ENCODE assay signal across 1 cellular context in the genomic region with DNA sequence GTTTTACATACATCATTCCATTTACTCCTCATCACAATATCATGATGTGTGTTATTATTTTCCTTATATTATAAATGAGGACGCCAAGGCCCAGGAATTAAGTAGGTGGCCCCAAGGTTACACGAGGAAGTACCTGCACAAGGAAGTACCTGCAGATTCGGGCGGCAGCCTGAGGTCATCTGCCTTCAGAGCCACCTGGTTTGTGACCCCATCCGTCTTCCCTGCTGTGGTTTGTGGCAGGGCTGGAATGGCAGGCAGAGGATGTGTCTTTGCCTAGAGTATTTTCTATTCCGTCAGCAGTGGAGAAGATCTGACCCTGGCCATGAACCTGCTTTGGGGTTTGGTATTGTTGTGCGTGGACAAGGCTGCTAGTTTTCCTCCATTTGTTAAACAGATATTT.
TF ChIP-seq lines count a peak whose summit lies in the region.

No MANE protein-coding gene starts in this region.

TF ChIP-seq in GM23338, 12 proteins besides CTCF, POLR2A, EP300 and RAD21:
- TF ChIP-seq, protein P1, sequence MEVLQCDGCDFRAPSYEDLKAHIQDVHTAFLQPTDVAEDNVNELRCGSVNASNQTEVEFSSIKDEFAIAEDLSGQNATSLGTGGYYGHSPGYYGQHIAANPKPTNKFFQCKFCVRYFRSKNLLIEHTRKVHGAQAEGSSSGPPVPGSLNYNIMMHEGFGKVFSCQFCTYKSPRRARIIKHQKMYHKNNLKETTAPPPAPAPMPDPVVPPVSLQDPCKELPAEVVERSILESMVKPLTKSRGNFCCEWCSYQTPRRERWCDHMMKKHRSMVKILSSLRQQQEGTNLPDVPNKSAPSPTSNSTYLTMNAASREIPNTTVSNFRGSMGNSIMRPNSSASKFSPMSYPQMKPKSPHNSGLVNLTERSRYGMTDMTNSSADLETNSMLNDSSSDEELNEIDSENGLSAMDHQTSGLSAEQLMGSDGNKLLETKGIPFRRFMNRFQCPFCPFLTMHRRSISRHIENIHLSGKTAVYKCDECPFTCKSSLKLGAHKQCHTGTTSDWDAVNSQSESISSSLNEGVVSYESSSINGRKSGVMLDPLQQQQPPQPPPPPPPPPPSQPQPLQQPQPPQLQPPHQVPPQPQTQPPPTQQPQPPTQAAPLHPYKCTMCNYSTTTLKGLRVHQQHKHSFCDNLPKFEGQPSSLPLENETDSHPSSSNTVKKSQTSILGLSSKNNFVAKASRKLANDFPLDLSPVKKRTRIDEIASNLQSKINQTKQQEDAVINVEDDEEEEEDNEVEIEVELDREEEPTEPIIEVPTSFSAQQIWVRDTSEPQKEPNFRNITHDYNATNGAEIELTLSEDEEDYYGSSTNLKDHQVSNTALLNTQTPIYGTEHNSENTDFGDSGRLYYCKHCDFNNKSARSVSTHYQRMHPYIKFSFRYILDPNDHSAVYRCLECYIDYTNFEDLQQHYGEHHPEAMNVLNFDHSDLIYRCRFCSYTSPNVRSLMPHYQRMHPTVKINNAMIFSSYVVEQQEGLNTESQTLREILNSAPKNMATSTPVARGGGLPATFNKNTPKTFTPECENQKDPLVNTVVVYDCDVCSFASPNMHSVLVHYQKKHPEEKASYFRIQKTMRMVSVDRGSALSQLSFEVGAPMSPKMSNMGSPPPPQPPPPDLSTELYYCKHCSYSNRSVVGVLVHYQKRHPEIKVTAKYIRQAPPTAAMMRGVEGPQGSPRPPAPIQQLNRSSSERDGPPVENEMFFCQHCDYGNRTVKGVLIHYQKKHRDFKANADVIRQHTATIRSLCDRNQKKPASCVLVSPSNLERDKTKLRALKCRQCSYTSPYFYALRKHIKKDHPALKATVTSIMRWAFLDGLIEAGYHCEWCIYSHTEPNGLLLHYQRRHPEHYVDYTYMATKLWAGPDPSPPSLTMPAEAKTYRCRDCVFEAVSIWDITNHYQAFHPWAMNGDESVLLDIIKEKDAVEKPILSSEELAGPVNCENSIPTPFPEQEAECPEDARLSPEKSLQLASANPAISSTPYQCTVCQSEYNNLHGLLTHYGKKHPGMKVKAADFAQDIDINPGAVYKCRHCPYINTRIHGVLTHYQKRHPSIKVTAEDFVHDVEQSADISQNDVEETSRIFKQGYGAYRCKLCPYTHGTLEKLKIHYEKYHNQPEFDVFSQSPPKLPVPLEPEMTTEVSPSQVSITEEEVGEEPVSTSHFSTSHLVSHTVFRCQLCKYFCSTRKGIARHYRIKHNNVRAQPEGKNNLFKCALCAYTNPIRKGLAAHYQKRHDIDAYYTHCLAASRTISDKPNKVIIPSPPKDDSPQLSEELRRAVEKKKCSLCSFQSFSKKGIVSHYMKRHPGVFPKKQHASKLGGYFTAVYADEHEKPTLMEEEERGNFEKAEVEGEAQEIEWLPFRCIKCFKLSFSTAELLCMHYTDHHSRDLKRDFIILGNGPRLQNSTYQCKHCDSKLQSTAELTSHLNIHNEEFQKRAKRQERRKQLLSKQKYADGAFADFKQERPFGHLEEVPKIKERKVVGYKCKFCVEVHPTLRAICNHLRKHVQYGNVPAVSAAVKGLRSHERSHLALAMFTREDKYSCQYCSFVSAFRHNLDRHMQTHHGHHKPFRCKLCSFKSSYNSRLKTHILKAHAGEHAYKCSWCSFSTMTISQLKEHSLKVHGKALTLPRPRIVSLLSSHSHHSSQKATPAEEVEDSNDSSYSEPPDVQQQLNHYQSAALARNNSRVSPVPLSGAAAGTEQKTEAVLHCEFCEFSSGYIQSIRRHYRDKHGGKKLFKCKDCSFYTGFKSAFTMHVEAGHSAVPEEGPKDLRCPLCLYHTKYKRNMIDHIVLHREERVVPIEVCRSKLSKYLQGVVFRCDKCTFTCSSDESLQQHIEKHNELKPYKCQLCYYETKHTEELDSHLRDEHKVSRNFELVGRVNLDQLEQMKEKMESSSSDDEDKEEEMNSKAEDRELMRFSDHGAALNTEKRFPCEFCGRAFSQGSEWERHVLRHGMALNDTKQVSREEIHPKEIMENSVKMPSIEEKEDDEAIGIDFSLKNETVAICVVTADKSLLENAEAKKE (CRISPR knock-in tag; IDR thresholded peaks at IDR 0.05) = no peak
- TF ChIP-seq EZH2phosphoT487 (IDR thresholded peaks at IDR 0.05; ENCODE audit: unreplicated experiment) = no peak
- TF ChIP-seq NANOG (IDR thresholded peaks at IDR 0.05; ENCODE audit: borderline replicate concordance) = no peak
